In the genomic region with DNA sequence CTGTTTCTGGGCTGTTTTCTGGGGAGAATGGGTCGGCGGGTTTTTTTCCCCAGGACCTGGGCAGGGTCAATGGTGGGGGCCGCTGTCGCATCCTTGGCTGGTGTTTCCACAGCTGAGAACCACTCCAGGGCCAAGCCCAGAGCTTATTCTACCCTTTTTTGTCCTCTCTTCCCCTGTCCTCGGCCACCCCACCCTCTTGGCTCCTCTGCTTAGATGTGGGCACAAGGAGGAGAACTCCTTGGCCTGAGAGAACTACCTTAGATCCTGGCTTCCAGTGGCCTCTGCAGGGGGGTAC, we compare ENCODE assay signal across 13 cellular contexts. TPM values are rescaled to one million over a fixed set of nuclear protein-coding genes. Genes with fewer than 3 reads are reported as not detected.
A peak's percentile ranks its signal among the peaks of the same experiment; 100 is the strongest.
DNase-seq lines count a peak whose midpoint lies in the region; ATAC-seq and TF ChIP-seq lines count a peak whose summit lies in the region.
"Had no signal": no experiment of that assay in that cellular context is flagged by ENCODE, and none has a peak within 500 bp of the region (broad histone marks: within the 10 kb centered on the region; RNA-seq: fewer than 3 reads in every experiment).

No MANE protein-coding gene starts in this region.

- peak overlapping the region in 1 of 2 donors; percentile 4 for H3K9ac ChIP-seq in liver (ENCODE audit: low read depth in 1 of 2, low read length in 2 of 2)

- no peak for ATAC-seq in activated CD4-positive, alpha-beta T cell treated with anti-CD3 and anti-CD28 coated beads for 36 hours
- ATAC-seq in stimulated activated naive CD8-positive, alpha-beta T cell treated with anti-CD3 and anti-CD28 coated beads, Interleukin-15, amount 100 ng/mL, for 72 hours = no peak
- ATAC-seq in GM18867 (IDR thresholded peaks at IDR 0.05; ENCODE audit: unreplicated experiment) (no peak), HG03520 (IDR thresholded peaks at IDR 0.05; ENCODE audit: unreplicated experiment) (no peak)

- H3K4me1 ChIP-seq in liver (ENCODE audit: control insufficient read depth in 4 of 4, insufficient read depth in 4 of 4, low read length in 3 of 4) = peaks cover 6 to 45% (median 24%) of the 10 kb centered on the region in 4 donors

- H3K4me1 Mint-ChIP-seq in activated CD4-positive, alpha-beta T cell treated with anti-CD3 and anti-CD28 coated beads for 36 hours = peaks cover 82% of the 10 kb centered on the region
- H3K4me1 Mint-ChIP-seq in activated T-helper 2 cell treated with anti-CD3 and anti-CD28 coated beads, Interferon-gamma antibody, Interleukin-2, Interleukin-4, amounts not matched to agents 10 μg/mL and 5 μg/mL and 100 μg/mL, durations not matched to agents 14 hours and 24 hours and 36 hours (ENCODE audit: low read depth) = peaks cover 69% of the 10 kb centered on the region
- H3K4me1 Mint-ChIP-seq in stimulated activated naive CD8-positive, alpha-beta T cell treated with anti-CD3 and anti-CD28 coated beads, Interleukin-15, amount 100 ng/mL, for 72 hours = peaks cover 78% of the 10 kb centered on the region

- DNase-seq in activated CD4-positive, alpha-beta T cell treated with anti-CD3 and anti-CD28 coated beads for 36 hours = no peak
- DNase-seq in activated CD4-positive, alpha-beta T cell treated with anti-CD3 and anti-CD28 coated beads for 4 hours = no peak
- DNase-seq in activated T-helper 2 cell treated with anti-CD3 and anti-CD28 coated beads, Interferon-gamma antibody, Interleukin-2, Interleukin-4, amounts not matched to agents 10 μg/mL and 5 μg/mL and 100 μg/mL, durations not matched to agents 14 hours and 24 hours and 36 hours (ENCODE audit: low spot score) = no peak
- no peak for DNase-seq in stimulated activated naive CD8-positive, alpha-beta T cell treated with anti-CD3 and anti-CD28 coated beads, Interleukin-15, amount 100 ng/mL, for 72 hours
- DNase-seq in NCI-H1417 treated with DMSO at 0.1 percent for 48 hours (lab: John Stamatoyannopoulos, UW) = no peak
- DNase-seq: SIG-M5 had no signal

- no peaks in the 10 kb centered on the region for H3K36me3 ChIP-seq in liver (ENCODE audit: control insufficient read depth in 4 of 4, insufficient read depth in 3 of 4, low read depth in 1 of 4, low read length in 3 of 4)
- H3K36me3 ChIP-seq: pancreas had no signal

- no peaks in the 10 kb centered on the region for H3K27me3 ChIP-seq in liver (ENCODE audit: control insufficient read depth in 4 of 4, insufficient read depth in 4 of 4, low read length in 3 of 4)
- H3K27me3 ChIP-seq: pancreas had no signal

- no peaks in the 10 kb centered on the region for H3K9me3 Mint-ChIP-seq in activated CD4-positive, alpha-beta T cell treated with anti-CD3 and anti-CD28 coated beads for 36 hours (ENCODE audit: low read depth)
- peaks cover 6% of the 10 kb centered on the region for H3K9me3 Mint-ChIP-seq in activated T-helper 2 cell treated with anti-CD3 and anti-CD28 coated beads, Interferon-gamma antibody, Interleukin-2, Interleukin-4, amounts not matched to agents 10 μg/mL and 5 μg/mL and 100 μg/mL, durations not matched to agents 14 hours and 24 hours and 36 hours
- no peaks in the 10 kb centered on the region for H3K9me3 Mint-ChIP-seq in stimulated activated naive CD8-positive, alpha-beta T cell treated with anti-CD3 and anti-CD28 coated beads, Interleukin-15, amount 100 ng/mL, for 72 hours

- no peak for TF ChIP-seq RAD21 in liver (IDR thresholded peaks at IDR 0.05)

- CTCF ChIA-PET in activated CD4-positive, alpha-beta T cell treated with anti-CD3 and anti-CD28 coated beads for 36 hours (lab: Charles Lee) = interaction anchor here (1.1 to 1.8 kb wide), 8 partner anchors 12 to 44 kb away, joined by 3 to 6 read pairs (median 4); partner anchors contain the start of genes CYLD and SNX20

- intact Hi-C loops in activated CD4-positive, alpha-beta T cell treated with anti-CD3 and anti-CD28 coated beads for 36 hours (cut with DNase I, micrococcal nuclease) = loop anchor here in 1 of 2 experiments (5.0 kb wide), 1 partner anchor 45 kb away; the partner anchor contains the start of gene CYLD
- intact Hi-C loops in activated T-helper 2 cell treated with anti-CD3 and anti-CD28 coated beads, Interferon-gamma antibody, Interleukin-2, Interleukin-4, amounts not matched to agents 10 μg/mL and 5 μg/mL and 100 μg/mL, durations not matched to agents 14 hours and 24 hours and 36 hours (cut with micrococcal nuclease) = no loop called here

- H3K27me3 Mint-ChIP-seq in activated CD4-positive, alpha-beta T cell treated with anti-CD3 and anti-CD28 coated beads for 36 hours = no peaks in the 10 kb centered on the region
- H3K27me3 Mint-ChIP-seq in activated T-helper 2 cell treated with anti-CD3 and anti-CD28 coated beads, Interferon-gamma antibody, Interleukin-2, Interleukin-4, amounts not matched to agents 10 μg/mL and 5 μg/mL and 100 μg/mL, durations not matched to agents 14 hours and 24 hours and 36 hours (ENCODE audit: low read depth) = no peaks in the 10 kb centered on the region
- peaks cover 22% of the 10 kb centered on the region for H3K27me3 Mint-ChIP-seq in stimulated activated naive CD8-positive, alpha-beta T cell treated with anti-CD3 and anti-CD28 coated beads, Interleukin-15, amount 100 ng/mL, for 72 hours

- TF ChIP-seq CTCF in liver (IDR thresholded peaks at IDR 0.05; ENCODE audit: low read depth, low read length, missing input control) = no peak

- peak overlapping the region; percentile 71 for H3K4me3 Mint-ChIP-seq in activated CD4-positive, alpha-beta T cell treated with anti-CD3 and anti-CD28 coated beads for 36 hours
- peak overlapping the region; percentile 70 for H3K4me3 Mint-ChIP-seq in activated T-helper 2 cell treated with anti-CD3 and anti-CD28 coated beads, Interferon-gamma antibody, Interleukin-2, Interleukin-4, amounts not matched to agents 10 μg/mL and 5 μg/mL and 100 μg/mL, durations not matched to agents 14 hours and 24 hours and 36 hours (ENCODE audit: low read depth)
- peak overlapping the region; percentile 68 to 80 for H3K4me3 Mint-ChIP-seq in stimulated activated naive CD8-positive, alpha-beta T cell treated with anti-CD3 and anti-CD28 coated beads, Interleukin-15, amount 100 ng/mL, for 72 hours

- H3K9me3 ChIP-seq in liver (ENCODE audit: control insufficient read depth in 4 of 4, low read length in 3 of 4) = no peaks in the 10 kb centered on the region
- H3K9me3 ChIP-seq: A549, pancreas had no signal

- WGBS in liver = 97% methylated on average over 5 of the region's 5 CpGs

- no peak overlapping the region for H3K4me3 ChIP-seq in liver (ENCODE audit: low read depth in 1 of 3, low read length in 3 of 3)
- H3K4me3 ChIP-seq: A549 had no signal

- peak overlapping the region; percentile 82 to 96 for H3K27ac ChIP-seq in liver (ENCODE audit: low read depth in 1 of 2, low read length in 2 of 2)

- peak overlapping the region; percentile 88 for H3K27ac Mint-ChIP-seq in activated CD4-positive, alpha-beta T cell treated with anti-CD3 and anti-CD28 coated beads for 36 hours
- peak overlapping the region; percentile 88 for H3K27ac Mint-ChIP-seq in activated T-helper 2 cell treated with anti-CD3 and anti-CD28 coated beads, Interferon-gamma antibody, Interleukin-2, Interleukin-4, amounts not matched to agents 10 μg/mL and 5 μg/mL and 100 μg/mL, durations not matched to agents 14 hours and 24 hours and 36 hours
- H3K27ac Mint-ChIP-seq in stimulated activated naive CD8-positive, alpha-beta T cell treated with anti-CD3 and anti-CD28 coated beads, Interleukin-15, amount 100 ng/mL, for 72 hours = peak overlapping the region in 1 of 2 donors; percentile 93

- peaks cover 10% of the 10 kb centered on the region for H3K36me3 Mint-ChIP-seq in activated CD4-positive, alpha-beta T cell treated with anti-CD3 and anti-CD28 coated beads for 36 hours (ENCODE audit: low read depth)
- peaks cover 31% of the 10 kb centered on the region for H3K36me3 Mint-ChIP-seq in activated T-helper 2 cell treated with anti-CD3 and anti-CD28 coated beads, Interferon-gamma antibody, Interleukin-2, Interleukin-4, amounts not matched to agents 10 μg/mL and 5 μg/mL and 100 μg/mL, durations not matched to agents 14 hours and 24 hours and 36 hours (ENCODE audit: low read depth)

- POLR2A ChIA-PET in activated CD4-positive, alpha-beta T cell treated with anti-CD3 and anti-CD28 coated beads for 36 hours (lab: Charles Lee) = interaction anchor here (1.3 kb wide), 1 partner anchor 17 kb away, joined by 4 read pairs; the partner anchor contains the start of gene SNX20

TF ChIP-seq in liver, 16 proteins besides CTCF, POLR2A, EP300 and RAD21:
- no peak for TF ChIP-seq GABPA (IDR thresholded peaks at IDR 0.05 in 1 of 2, conservative IDR thresholded peaks at IDR 0.05 in 1 of 2)
- TF ChIP-seq FOXA2 (IDR thresholded peaks at IDR 0.05) = no peak
- no peak for TF ChIP-seq NR2F2 (IDR thresholded peaks at IDR 0.05)
- no peak for TF ChIP-seq TAF1 (conservative IDR thresholded peaks at IDR 0.05)
- no peak for TF ChIP-seq HNF4G (IDR thresholded peaks at IDR 0.05)
- no peak for TF ChIP-seq FOXA1 (IDR thresholded peaks at IDR 0.05)
- no peak for TF ChIP-seq EGR1 (IDR thresholded peaks at IDR 0.05; ENCODE audit: low read depth in 2 of 2)
- TF ChIP-seq, protein P1, sequence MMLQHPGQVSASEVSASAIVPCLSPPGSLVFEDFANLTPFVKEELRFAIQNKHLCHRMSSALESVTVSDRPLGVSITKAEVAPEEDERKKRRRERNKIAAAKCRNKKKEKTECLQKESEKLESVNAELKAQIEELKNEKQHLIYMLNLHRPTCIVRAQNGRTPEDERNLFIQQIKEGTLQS (IDR thresholded peaks at IDR 0.05) = no peak

RNA-seq across cellular contexts. Expression of gene NOD2, which starts 4.0 kb away (rescaled TPM):
- total RNA-seq in activated CD4-positive, alpha-beta T cell treated with anti-CD3 and anti-CD28 coated beads for 36 hours = 1 to 10 TPM; 6.6 to 9.3 TPM
- total RNA-seq in activated T-helper 2 cell treated with anti-CD3 and anti-CD28 coated beads, Interferon-gamma antibody, Interleukin-2, Interleukin-4, amounts not matched to agents 10 μg/mL and 5 μg/mL and 100 μg/mL, durations not matched to agents 14 hours and 24 hours and 36 hours = 7.4 and 8.8 TPM in 2 replicates
- total RNA-seq in liver = 1 to 10 TPM in 1 of 2 donors, under 1 TPM in 1; 0.61 to 1.3 TPM
- under 1 TPM; 0.35 TPM for polyA plus RNA-seq in liver
- total RNA-seq: G401 had no signal
- polyA plus RNA-seq: A549 had no signal

RNA-seq across cellular contexts. Expression of gene SNX20, which starts 16.3 kb away (rescaled TPM):
- 10 to 100 TPM; 43.3 to 48.9 TPM for total RNA-seq in activated CD4-positive, alpha-beta T cell treated with anti-CD3 and anti-CD28 coated beads for 36 hours
- total RNA-seq in activated T-helper 2 cell treated with anti-CD3 and anti-CD28 coated beads, Interferon-gamma antibody, Interleukin-2, Interleukin-4, amounts not matched to agents 10 μg/mL and 5 μg/mL and 100 μg/mL, durations not matched to agents 14 hours and 24 hours and 36 hours = 34.9 and 35.2 TPM in 2 replicates
- total RNA-seq in liver = 1 to 10 TPM; 1.3 to 3.5 TPM
- under 1 TPM; 0.40 to 0.70 TPM for polyA plus RNA-seq in liver
- total RNA-seq: cerebellum, G401 had no signal
- polyA plus RNA-seq: A549 had no signal

RNA-seq across cellular contexts. Expression of gene CYLD, which starts 44.5 kb away (rescaled TPM):
- total RNA-seq in activated CD4-positive, alpha-beta T cell treated with anti-CD3 and anti-CD28 coated beads for 36 hours = 10 to 100 TPM; 72.4 to 92.8 TPM
- total RNA-seq in activated T-helper 2 cell treated with anti-CD3 and anti-CD28 coated beads, Interferon-gamma antibody, Interleukin-2, Interleukin-4, amounts not matched to agents 10 μg/mL and 5 μg/mL and 100 μg/mL, durations not matched to agents 14 hours and 24 hours and 36 hours = 189 and 201 TPM in 2 replicates
- total RNA-seq in liver = 10 to 100 TPM; 16.5 to 42.7 TPM
- 10 to 100 TPM in 1 of 2 donors, 1 to 10 TPM in 1; 8.2 to 11.1 TPM for polyA plus RNA-seq in liver
